Comparison of ENCODE assay signal across 15 cellular contexts in the genomic region with DNA sequence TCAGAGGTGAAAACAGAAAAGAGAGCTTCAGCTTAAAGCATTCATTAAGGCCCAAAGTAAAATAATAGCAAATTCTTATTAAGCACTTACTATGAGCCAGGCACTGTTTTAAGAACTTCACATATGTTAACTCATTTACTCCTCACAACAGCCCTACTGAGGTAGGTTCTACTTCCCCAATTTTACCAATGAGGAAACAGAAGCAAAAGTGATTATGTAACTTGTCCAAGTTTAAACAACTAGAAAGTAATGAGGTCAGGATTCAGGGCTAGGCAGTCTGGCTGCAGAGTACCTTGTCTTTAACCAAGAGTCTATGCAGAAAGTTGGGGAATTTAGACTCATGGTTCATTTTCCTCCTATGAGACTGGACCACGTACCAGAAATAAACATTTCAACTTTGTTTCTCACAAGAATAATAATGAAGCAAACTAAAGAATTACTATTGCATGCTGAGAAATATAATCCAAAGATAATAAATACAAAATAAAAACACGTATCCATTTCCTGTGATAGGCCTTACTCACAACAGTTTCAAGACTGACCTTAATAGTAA. TPM values are rescaled to one million over a fixed set of nuclear protein-coding genes. Genes with fewer than 3 reads are reported as not detected.
DNase-seq lines count a peak whose midpoint lies in the region; ATAC-seq and TF ChIP-seq lines count a peak whose summit lies in the region.
"Had no signal": no experiment of that assay in that cellular context is flagged by ENCODE, and none has a peak within 500 bp of the region (broad histone marks: within the 10 kb centered on the region; RNA-seq: fewer than 3 reads in every experiment).

No MANE protein-coding gene starts in this region.

- H3K4me1 ChIP-seq in A673 (ENCODE audit: insufficient read depth, low read length, poor library complexity, severe bottlenecking) = peaks cover 72% of the 10 kb centered on the region

- CTCF ChIA-PET in A673 (lab: Charles Lee) (no interaction called here), T-cell (lab: Charles Lee) (no interaction called here)

- H3K27me3 Mint-ChIP-seq in T-cell = peaks cover 0 to 7% of the 10 kb centered on the region in 2 donors

- DNase-seq in A673 (ENCODE audit: low spot score) (no peak), SKM-1 treated with dmso at 0.1 percent for 144 hours (lab: John Stamatoyannopoulos, UW; ENCODE audit: unreplicated experiment) (peak; percentile 97), T-cell (no peak), HUDEP-2 (lab: John Stamatoyannopoulos, UW; ENCODE audit: unreplicated experiment in 76 of 76) (no peak), COR-L47 (lab: John Stamatoyannopoulos, UW) (no peak)
- DNase-seq: activated CD4-positive, alpha-beta T cell treated with anti-CD3 and anti-CD28 coated beads for 4 hours; central memory CD4-positive, alpha-beta T cell; KBM-7; NCI-H446; nephron progenitor cell had no signal

- no peak overlapping the region for H3K4me3 Mint-ChIP-seq in T-cell
- H3K4me3 Mint-ChIP-seq: activated T-helper 17 cell treated with anti-CD3 and anti-CD28 coated beads, Interleukin-2, amount 50 U/mL, for 72 hours; nephron progenitor cell had no signal

- POLR2A ChIA-PET in A673 (lab: Charles Lee; ENCODE audit: low non-redundant PET) (no interaction called here), T-cell (lab: Charles Lee) (interaction anchor here in 1 of 2 donors (0.6 kb wide), 1 partner anchor 159 kb away, joined by 4 read pairs; no protein-coding TSS in a partner anchor)

- H3K4me1 Mint-ChIP-seq in T-cell = no peaks in the 10 kb centered on the region
- H3K4me1 Mint-ChIP-seq: activated T-helper 17 cell treated with anti-CD3 and anti-CD28 coated beads, Interleukin-2, amount 50 U/mL, for 72 hours had no signal

- peak overlapping the region; percentile 32 for H3K27ac ChIP-seq in A673 (ENCODE audit: low read depth, low read length, poor library complexity, severe bottlenecking)
- H3K27ac ChIP-seq: SK-N-MC had no signal

- TF ChIP-seq CTCF in A673 (conservative IDR thresholded peaks at IDR 0.05; ENCODE audit: low read depth, low read length) = no peak

- H3K36me3 Mint-ChIP-seq in T-cell = no peaks in the 10 kb centered on the region

- no peaks in the 10 kb centered on the region for H3K36me3 ChIP-seq in A673 (ENCODE audit: insufficient read depth, low read length, poor library complexity, severe bottlenecking)

- H3K27me3 ChIP-seq in A673 (replicated peaks; ENCODE audit: insufficient read depth, low read depth, low read length, poor library complexity) = no peaks in the 10 kb centered on the region

- intact Hi-C loops in A673 (cut with micrococcal nuclease; ENCODE audit: unreplicated experiment) = no loop called here

- peak overlapping the region; percentile 15 for H3K4me3 ChIP-seq in A673 (ENCODE audit: low read depth, low read length, poor library complexity, severe bottlenecking)
- H3K4me3 ChIP-seq: SK-N-MC had no signal

- no TSS peak for BruUV-seq in A673 (replicated peaks; lab: Mats Ljungman, UMichigan)

- no peak overlapping the region for H3K27ac Mint-ChIP-seq in T-cell
- H3K27ac Mint-ChIP-seq: activated T-helper 17 cell treated with anti-CD3 and anti-CD28 coated beads, Interleukin-2, amount 50 U/mL, for 72 hours; nephron progenitor cell had no signal

- H3K9me3 Mint-ChIP-seq in T-cell = peaks cover 0 to 4% (median 0%) of the 10 kb centered on the region in 3 donors
- H3K9me3 Mint-ChIP-seq: activated T-helper 17 cell treated with anti-CD3 and anti-CD28 coated beads, Interleukin-2, amount 50 U/mL, for 72 hours; nephron progenitor cell had no signal

- no peaks in the 10 kb centered on the region for H3K9me3 ChIP-seq in A673 (ENCODE audit: low read depth, low read length, poor library complexity, severe bottlenecking)

- ATAC-seq in GM19438 (IDR thresholded peaks at IDR 0.05; ENCODE audit: low read depth, unreplicated experiment) (peak; percentile 55), HG03103 (IDR thresholded peaks at IDR 0.05; ENCODE audit: low read depth, unreplicated experiment) (peak; percentile 82), T-cell (replicated peaks in 1 of 4) (no peak), HG03139 (IDR thresholded peaks at IDR 0.05; ENCODE audit: unreplicated experiment) (no peak)
- ATAC-seq: activated T-helper 17 cell treated with anti-CD3 and anti-CD28 coated beads, Interleukin-2, amount 50 U/mL, for 72 hours had no signal

RNA-seq across cellular contexts. Expression of gene COL21A1, which starts 3.8 kb away (rescaled TPM):
- total RNA-seq in A673 (2021) = 49.0 and 51.6 TPM in 2 replicates
- not detected for total RNA-seq in T-cell
- total RNA-seq: activated T-helper 17 cell treated with anti-CD3 and anti-CD28 coated beads, Interleukin-2, amount 50 U/mL, for 72 hours had no signal

Comparison
In these comparisons a context has a peak if more than half of its experiments do, and no peak if none do; other contexts are left out.
1. ATAC-seq: peak in GM19438 (single experiment) and HG03103 (single experiment); none in T-cell (0 of 4) and HG03139 (single experiment).
2. RNA of gene COL21A1, which starts 3.8 kb away (total RNA-seq): 49.0 to 51.6 TPM in A673; not detected in T-cell; every median in the first group is over 10 times any median in the second.